8 cellular contexts compared by ENCODE assay signal in the genomic region with DNA sequence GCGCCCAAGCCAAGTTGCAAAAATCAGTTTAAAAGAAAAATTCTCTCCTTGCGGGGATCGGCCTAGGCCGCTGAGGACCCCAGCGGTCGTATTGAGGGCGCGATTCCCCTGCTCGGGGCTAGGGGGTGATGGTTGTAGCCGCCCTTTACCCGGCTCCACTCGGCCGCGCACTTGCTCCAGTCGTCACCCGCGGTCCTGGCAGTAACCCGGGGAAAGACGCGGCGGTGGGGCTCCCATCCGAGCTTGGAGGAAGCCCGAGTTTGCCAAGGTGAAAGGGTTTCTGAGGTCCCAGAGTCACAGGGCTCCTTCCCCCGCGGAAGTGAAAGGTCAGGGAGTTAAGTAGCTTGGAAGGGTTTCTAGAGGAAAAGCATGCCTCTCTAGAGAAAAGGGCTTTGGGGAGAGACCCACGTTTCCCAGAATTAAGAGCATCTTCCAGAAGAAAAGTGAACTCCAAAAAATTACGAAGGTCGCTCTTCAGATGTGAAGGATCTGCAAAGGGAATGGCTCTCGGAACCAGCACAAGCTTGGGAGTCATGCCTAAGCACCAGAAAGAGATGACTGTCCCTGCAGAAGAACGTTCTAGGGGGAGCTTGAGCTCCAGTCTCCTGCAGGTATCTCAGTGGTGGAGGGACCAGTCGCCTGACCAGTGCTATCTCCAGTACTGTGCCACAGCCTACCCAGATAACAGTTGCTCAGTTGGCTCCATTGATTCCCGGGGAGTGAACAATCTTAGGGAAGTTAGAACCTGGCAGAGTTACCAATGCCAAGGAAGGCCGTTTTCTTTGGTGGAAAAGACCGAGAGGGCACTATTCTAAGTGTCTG. TPM values are rescaled to one million over a fixed set of nuclear protein-coding genes. Genes with fewer than 3 reads are reported as not detected.
DNase-seq lines count a peak whose midpoint lies in the region; ATAC-seq lines count a peak whose summit lies in the region.

No MANE protein-coding gene starts in this region.

- H3K27me3 Mint-ChIP-seq in activated CD8-positive, alpha-beta T cell treated with anti-CD3 and anti-CD28 coated beads, Interleukin-2, amount 10 ng/mL, durations not matched to agents 7 days and 5 days (ENCODE audit: low read depth), result no peaks in the 10 kb centered on the region

- H3K4me1 ChIP-seq in esophagus (ENCODE audit: control insufficient read depth in 2 of 2, insufficient read depth in 2 of 2, low read length in 1 of 2) (no peaks in the 10 kb centered on the region), muscle layer of duodenum (ENCODE audit: control insufficient read depth in 1 of 2, insufficient read depth in 2 of 2, low read length in 2 of 2) (peaks cover 0 to 16% of the 10 kb centered on the region in 2 donors)

- ATAC-seq in GM21786 (IDR thresholded peaks at IDR 0.05; ENCODE audit: unreplicated experiment), result peak; percentile 3
- ATAC-seq in activated CD8-positive, alpha-beta T cell treated with anti-CD3 and anti-CD28 coated beads, Interleukin-2, amount 10 ng/mL, durations not matched to agents 7 days and 5 days, result peak; percentile 18

- in situ Hi-C loops in G401 (cut with HindIII; ENCODE audit: low sequenced_read_pairs), result no loop called here

- H3K9me3 Mint-ChIP-seq in activated CD8-positive, alpha-beta T cell treated with anti-CD3 and anti-CD28 coated beads, Interleukin-2, amount 10 ng/mL, durations not matched to agents 7 days and 5 days (ENCODE audit: insufficient read depth), result no peaks in the 10 kb centered on the region

- H3K27ac ChIP-seq in esophagus (ENCODE audit: low read depth in 2 of 2, low read length in 1 of 2), result peak overlapping the region; percentile 95 to 97
- H3K27ac ChIP-seq in muscle layer of duodenum (ENCODE audit: low read length), result peak overlapping the region; percentile 87
- H3K27ac ChIP-seq in temporal lobe (ENCODE audit: low read depth, low read length), result peak overlapping the region; percentile 88

- DNase-seq in G401 (ENCODE audit: low spot score), result peak; percentile 42
- peak; percentile 33 for DNase-seq in LoVo (ENCODE audit: low spot score)
- peak; percentile 53 for DNase-seq in activated CD8-positive, alpha-beta T cell treated with anti-CD3 and anti-CD28 coated beads, Interleukin-2, amount 10 ng/mL, durations not matched to agents 7 days and 5 days
- no peak for DNase-seq in SHP77 treated with DMSO at 0.1 percent for 48 hours (lab: John Stamatoyannopoulos, UW)

- 3 to 4% methylated on average over 34 of the region's 34 CpGs for WGBS in esophagus, 2 donors

- H3K27me3 ChIP-seq in esophagus (ENCODE audit: control insufficient read depth in 1 of 2, insufficient read depth in 2 of 2, low read length in 2 of 2) (no peaks in the 10 kb centered on the region), muscle layer of duodenum (ENCODE audit: low read depth, low read length) (no peaks in the 10 kb centered on the region)

- H3K9me3 ChIP-seq in esophagus (ENCODE audit: control insufficient read depth in 2 of 2, insufficient read depth in 1 of 2, low read depth in 1 of 2, low read length in 1 of 2), result no peaks in the 10 kb centered on the region
- no peaks in the 10 kb centered on the region for H3K9me3 ChIP-seq in muscle layer of duodenum (ENCODE audit: control insufficient read depth in 1 of 2, low read length in 2 of 2)

- peaks cover 46% of the 10 kb centered on the region for H3K36me3 Mint-ChIP-seq in activated CD8-positive, alpha-beta T cell treated with anti-CD3 and anti-CD28 coated beads, Interleukin-2, amount 10 ng/mL, durations not matched to agents 7 days and 5 days (ENCODE audit: low read depth)

- H3K4me1 Mint-ChIP-seq in activated CD8-positive, alpha-beta T cell treated with anti-CD3 and anti-CD28 coated beads, Interleukin-2, amount 10 ng/mL, durations not matched to agents 7 days and 5 days (ENCODE audit: low read depth), result peaks cover 45% of the 10 kb centered on the region

- CTCF ChIA-PET in activated CD8-positive, alpha-beta T cell treated with anti-CD3 and anti-CD28 coated beads, Interleukin-2, amount 10 ng/mL, durations not matched to agents 7 days and 5 days (lab: Charles Lee), result interaction anchor here (1.1 to 2.1 kb wide), 5 partner anchors 29 to 239 kb away, joined by 3 to 7 read pairs (median 4); a partner anchor contains a TSS

- H3K4me3 Mint-ChIP-seq in activated CD8-positive, alpha-beta T cell treated with anti-CD3 and anti-CD28 coated beads, Interleukin-2, amount 10 ng/mL, durations not matched to agents 7 days and 5 days, result peak overlapping the region; percentile 95

- H3K36me3 ChIP-seq in esophagus (ENCODE audit: control insufficient read depth in 2 of 2, insufficient read depth in 2 of 2, low read length in 1 of 2), result peaks cover 0 to 2% of the 10 kb centered on the region in 2 donors
- H3K36me3 ChIP-seq in muscle layer of duodenum (ENCODE audit: control insufficient read depth in 1 of 2, insufficient read depth in 2 of 2, low read length in 2 of 2), result peaks cover 9 to 18% of the 10 kb centered on the region in 2 donors

- peak overlapping the region; percentile 99 for H3K27ac Mint-ChIP-seq in activated CD8-positive, alpha-beta T cell treated with anti-CD3 and anti-CD28 coated beads, Interleukin-2, amount 10 ng/mL, durations not matched to agents 7 days and 5 days

- POLR2A ChIA-PET in activated CD8-positive, alpha-beta T cell treated with anti-CD3 and anti-CD28 coated beads, Interleukin-2, amount 10 ng/mL, durations not matched to agents 7 days and 5 days (lab: Charles Lee), result interaction anchor here (0.6 to 4.5 kb wide), 17 partner anchors 9 to 235 kb away, joined by 3 to 79 read pairs (median 3); a partner anchor contains a TSS

- H3K4me3 ChIP-seq in esophagus (ENCODE audit: low read depth in 1 of 2, low read length in 2 of 2) (peak overlapping the region; percentile 87 to 91), muscle layer of duodenum (ENCODE audit: low read depth in 1 of 2, low read length in 2 of 2) (peak overlapping the region; percentile 75 to 85)

RNA-seq across cellular contexts. Expression of a gene that starts 0.9 kb away (rescaled TPM):
- total RNA-seq in G401 (2014; rRNA removed; shearing (Covaris generic)), result 99.8 and 163 TPM in 2 replicates
- total RNA-seq in activated CD8-positive, alpha-beta T cell treated with anti-CD3 and anti-CD28 coated beads, Interleukin-2, amount 10 ng/mL, durations not matched to agents 7 days and 5 days, result 100 to 1,000 TPM; 147 to 154 TPM
- polyA plus RNA-seq in esophagus, result 10 to 100 TPM in 1 of 2 donors, 1 to 10 TPM in 1; 8.2 to 29.8 TPM
- 34.4 TPM for total RNA-seq in temporal lobe

RNA-seq across cellular contexts. Expression of a gene that starts 36.6 kb away (rescaled TPM):
- 46.3 and 48.4 TPM in 2 replicates for total RNA-seq in G401 (2014; rRNA removed; shearing (Covaris generic))
- 10 to 100 TPM; 55.2 to 58.4 TPM for total RNA-seq in activated CD8-positive, alpha-beta T cell treated with anti-CD3 and anti-CD28 coated beads, Interleukin-2, amount 10 ng/mL, durations not matched to agents 7 days and 5 days
- 1 to 10 TPM; 5.0 to 9.8 TPM for polyA plus RNA-seq in esophagus
- 30.7 TPM for total RNA-seq in temporal lobe
